In the genomic region with DNA sequence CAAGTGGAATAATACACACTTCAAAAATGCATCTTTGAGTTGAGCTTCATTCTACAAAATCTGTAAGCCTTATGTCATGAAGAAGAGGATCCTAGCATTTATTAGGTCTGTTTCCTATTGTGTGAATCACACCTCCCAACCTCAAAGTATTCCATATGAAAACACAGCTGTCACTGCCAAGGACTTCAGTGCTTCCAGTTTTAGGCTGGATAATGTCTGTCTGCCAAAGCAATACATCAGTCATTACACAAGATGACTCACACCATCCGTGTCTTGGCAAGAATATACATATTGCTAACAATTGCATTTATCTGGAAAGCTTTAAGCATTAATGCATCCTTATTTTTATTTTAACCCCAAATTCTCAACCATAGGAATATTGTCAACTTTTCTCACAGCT, we compare ENCODE assay signal across 14 cellular contexts.
A peak's percentile ranks its signal among the peaks of the same experiment; 100 is the strongest.
DNase-seq lines count a peak whose midpoint lies in the region; ATAC-seq, FAIRE-seq and TF ChIP-seq lines count a peak whose summit lies in the region.
"Had no signal": no experiment of that assay in that cellular context is flagged by ENCODE, and none has a peak within 500 bp of the region (broad histone marks: within the 10 kb centered on the region; RNA-seq: fewer than 3 reads in every experiment).

No MANE protein-coding gene starts in this region.

- no peak overlapping the region for H4K8ac ChIP-seq in mesenchymal stem cell (ENCODE audit: low read length)

- H3K4me2 ChIP-seq in K562 (ENCODE audit: insufficient read depth, low read length) = no peak overlapping the region
- H3K4me2 ChIP-seq in mesenchymal stem cell (ENCODE audit: low read length, poor library complexity, severe bottlenecking) = no peak overlapping the region

- WGBS in K562 (ENCODE audit: insufficient coverage, low coverage, missing lambda C conversion rate) = 0% methylated on average over 1 of the region's 1 CpG
- WGBS in mesenchymal stem cell = 0% methylated on average over 1 of the region's 1 CpG
- 36 to 42% methylated on average over 1 of the region's 1 CpG for WGBS in testis, 2 donors

- H3K9me3 ChIP-seq in K562 (replicated peaks; ENCODE audit: control insufficient read depth, insufficient read depth, low read depth, low read length) (no peaks in the 10 kb centered on the region), mesenchymal stem cell (ENCODE audit: control insufficient read depth, low read length) (no peaks in the 10 kb centered on the region), testis (no peaks in the 10 kb centered on the region)
- H3K9me3 ChIP-seq: right atrium auricular region, SJSA1 had no signal

- no peaks in the 10 kb centered on the region for H3K4me1 ChIP-seq in K562 (replicated peaks in 1 of 2; ENCODE audit: control insufficient read depth in 2 of 2, insufficient read depth in 2 of 2, low read length in 2 of 2)
- H3K4me1 ChIP-seq in mesenchymal stem cell (ENCODE audit: control insufficient read depth, insufficient read depth, low read depth, low read length) = no peaks in the 10 kb centered on the region
- no peaks in the 10 kb centered on the region for H3K4me1 ChIP-seq in testis
- H3K4me1 ChIP-seq: right atrium auricular region, SJSA1 had no signal

- CTCF ChIA-PET in K562 (lab: Yijun Ruan, JAX; ENCODE audit: low intra/inter-chr PET ratio) = no interaction called here

- ATAC-seq in K562 = no peak
- ATAC-seq: activated CD4-positive, alpha-beta T cell treated with anti-CD3 and anti-CD28 coated beads for 36 hours had no signal

- no TSS peak for BruUV-seq in K562 (replicated peaks; lab: Mats Ljungman, UMichigan)

- no peak overlapping the region for H3K23ac ChIP-seq in mesenchymal stem cell (ENCODE audit: low read length in 2 of 2)

- H3K27me3 ChIP-seq in K562 (ENCODE audit: control insufficient read depth in 2 of 2, insufficient read depth in 2 of 2, low read length in 2 of 2) (no peaks in the 10 kb centered on the region), mesenchymal stem cell (ENCODE audit: control insufficient read depth in 1 of 2, insufficient read depth in 1 of 2, low read length in 2 of 2) (no peaks in the 10 kb centered on the region), testis (no peaks in the 10 kb centered on the region)
- H3K27me3 ChIP-seq: right atrium auricular region, SJSA1 had no signal

- no peak overlapping the region for H2BK5ac ChIP-seq in mesenchymal stem cell (ENCODE audit: low read depth, low read length, poor library complexity, severe bottlenecking)

- no peak for TF ChIP-seq EP300 in K562 (IDR thresholded peaks at IDR 0.05; ENCODE audit: low read length)

- FAIRE-seq in K562 (lab: Jason Lieb, UNC) = no peak
- FAIRE-seq: GM12892 had no signal

- POLR2A ChIA-PET in K562 (lab: Yijun Ruan, JAX) = no interaction called here

- H3K36me3 ChIP-seq in K562 (ENCODE audit: control insufficient read depth, insufficient read depth, low read length) (no peaks in the 10 kb centered on the region), mesenchymal stem cell (ENCODE audit: control insufficient read depth in 1 of 2, insufficient read depth in 2 of 2, low read depth in 1 of 2, low read length in 2 of 2) (no peaks in the 10 kb centered on the region), testis (ENCODE audit: low read depth, missing control alignments) (no peaks in the 10 kb centered on the region)
- H3K36me3 ChIP-seq: right atrium auricular region, SJSA1 had no signal

- no peak for TF ChIP-seq CTCF in K562 (IDR thresholded peaks at IDR 0.05 in 2 of 3, conservative IDR thresholded peaks at IDR 0.05 in 1 of 3; ENCODE audit: insufficient read depth in 2 of 3, low read depth in 1 of 3, low read length in 3 of 3)
- TF ChIP-seq CTCF in testis (IDR thresholded peaks at IDR 0.05) = no peak

- DNase-seq in DMS53 treated with DMSO at 0.1 percent for 48 hours (lab: John Stamatoyannopoulos, UW; ENCODE audit: unreplicated experiment) (peak; percentile 24), NCI-H2227 (lab: John Stamatoyannopoulos, UW; ENCODE audit: unreplicated experiment) (peak; percentile 56), K562 (ENCODE audit: extremely low read depth in 1 of 4, low spot score in 3 of 4) (no peak), mesenchymal stem cell (peak; percentile 43), NCI-H2171 (lab: John Stamatoyannopoulos, UW) (no peak), testis (no peak), T-helper 2 cell (no peak)
- DNase-seq in stimulated activated CD4-positive, alpha-beta T cell treated with anti-CD3 and anti-CD28 coated beads, Interleukin-4, amount 100 ng/mL, for 1 hour = no peak
- DNase-seq: activated CD4-positive, alpha-beta T cell treated with anti-CD3 and anti-CD28 coated beads for 36 hours; cerebellar nuclear complex; mesendoderm had no signal

- H3K18ac ChIP-seq in mesenchymal stem cell (ENCODE audit: low read depth in 1 of 2, low read length in 2 of 2) = no peak overlapping the region

- H3K4ac ChIP-seq in mesenchymal stem cell (ENCODE audit: low read depth in 1 of 2, low read length in 2 of 2) = no peak overlapping the region

- no peak overlapping the region for H3K14ac ChIP-seq in mesenchymal stem cell (ENCODE audit: low read length in 2 of 2)

- H3K27ac ChIP-seq in K562 (ENCODE audit: extremely low read depth, low read depth, low read length) (no peak overlapping the region), mesenchymal stem cell (ENCODE audit: low read length, poor library complexity, severe bottlenecking) (no peak overlapping the region), testis (no peak overlapping the region)
- H3K27ac ChIP-seq: right atrium auricular region, SJSA1 had no signal

- H3K4me3 ChIP-seq in K562 (no peak overlapping the region), mesenchymal stem cell (ENCODE audit: insufficient read depth in 1 of 2, low read depth in 1 of 2, low read length in 2 of 2) (no peak overlapping the region), testis (no peak overlapping the region)
- H3K4me3 ChIP-seq: right atrium auricular region, SJSA1 had no signal

- no peaks in the 10 kb centered on the region for H3K79me1 ChIP-seq in mesenchymal stem cell (replicated peaks; ENCODE audit: low read length, poor library complexity, severe bottlenecking)

- intact Hi-C loops in K562 (cut with micrococcal nuclease) (no loop called here), testis (cut with DNase I; ENCODE audit: low total_unique reads) (no loop called here)

- H2BK15ac ChIP-seq in mesenchymal stem cell (ENCODE audit: low read depth, poor library complexity, severe bottlenecking) = no peak overlapping the region

- in situ Hi-C loops in K562 (cut with MboI) = no loop called here

- H2AK5ac ChIP-seq in mesenchymal stem cell (ENCODE audit: low read length, severe bottlenecking) = no peak overlapping the region

- TF ChIP-seq POLR2A in K562 (conservative IDR thresholded peaks at IDR 0.05) (no peak), testis (IDR thresholded peaks at IDR 0.05) (no peak)

- no peak for TF ChIP-seq RAD21 in K562 (CRISPR knock-in tag; conservative IDR thresholded peaks at IDR 0.05 in 1 of 2, IDR thresholded peaks at IDR 0.05 in 1 of 2)

- H4K91ac ChIP-seq in mesenchymal stem cell (ENCODE audit: low read length) = no peak overlapping the region

- H3K79me2 ChIP-seq in K562 (ENCODE audit: control insufficient read depth, insufficient read depth, low read length) = no peaks in the 10 kb centered on the region

- H4K20me1 ChIP-seq in K562 (replicated peaks; ENCODE audit: control insufficient read depth, insufficient read depth, low read length) = no peaks in the 10 kb centered on the region

- H2AFZ ChIP-seq in K562 (ENCODE audit: low read depth, low read length) (no peak overlapping the region), mesenchymal stem cell (ENCODE audit: low read depth, low read length) (no peak overlapping the region)

- no peak overlapping the region for H2BK12ac ChIP-seq in mesenchymal stem cell (ENCODE audit: low read length in 2 of 2)

- H3K9me1 ChIP-seq in K562 (ENCODE audit: control insufficient read depth, insufficient read depth, low read length) = no peaks in the 10 kb centered on the region

- no peak overlapping the region for H2BK120ac ChIP-seq in mesenchymal stem cell (ENCODE audit: low read depth, low read length)

- H3K9ac ChIP-seq in K562 (ENCODE audit: insufficient read depth in 1 of 2, low read depth in 2 of 2, low read length in 2 of 2) (no peak overlapping the region), mesenchymal stem cell (ENCODE audit: low read length) (no peak overlapping the region)

TF ChIP-seq in K562, 482 proteins besides CTCF, POLR2A, EP300 and RAD21:
- 0 out of 2 replicates have a peak, but pooled peaks have one; percentile 28 for TF ChIP-seq FOSL1 (tag; conservative IDR thresholded peaks at IDR 0.05)
- TF ChIP-seq, protein P1, sequence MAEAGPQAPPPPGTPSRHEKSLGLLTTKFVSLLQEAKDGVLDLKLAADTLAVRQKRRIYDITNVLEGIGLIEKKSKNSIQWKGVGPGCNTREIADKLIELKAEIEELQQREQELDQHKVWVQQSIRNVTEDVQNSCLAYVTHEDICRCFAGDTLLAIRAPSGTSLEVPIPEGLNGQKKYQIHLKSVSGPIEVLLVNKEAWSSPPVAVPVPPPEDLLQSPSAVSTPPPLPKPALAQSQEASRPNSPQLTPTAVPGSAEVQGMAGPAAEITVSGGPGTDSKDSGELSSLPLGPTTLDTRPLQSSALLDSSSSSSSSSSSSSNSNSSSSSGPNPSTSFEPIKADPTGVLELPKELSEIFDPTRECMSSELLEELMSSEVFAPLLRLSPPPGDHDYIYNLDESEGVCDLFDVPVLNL (CRISPR knock-in tag; IDR thresholded peaks at IDR 0.05; ENCODE audit: low read depth) = no peak
- TF ChIP-seq EWSR1 (IDR thresholded peaks at IDR 0.05; ENCODE audit: borderline replicate concordance, low read depth, partially characterized antibody) = no peak
- no peak for TF ChIP-seq ZNF778 (CRISPR knock-in tag; IDR thresholded peaks at IDR 0.05)

Comparison
In these comparisons a context has a peak if more than half of its experiments do, and no peak if none do; other contexts are left out.
1. DNase-seq: peak in DMS53 treated with DMSO at 0.1 percent for 48 hours (single experiment), NCI-H2227 (single experiment) and mesenchymal stem cell (single experiment); none in K562 (0 of 4), NCI-H2171 (single experiment), stimulated activated CD4-positive, alpha-beta T cell treated with anti-CD3 and anti-CD28 coated beads, Interleukin-4, amount 100 ng/mL, for 1 hour (single experiment), testis (single experiment) and T-helper 2 cell (0 of 5).